Comparison of ENCODE assay signal across 2 cellular contexts in the genomic region with DNA sequence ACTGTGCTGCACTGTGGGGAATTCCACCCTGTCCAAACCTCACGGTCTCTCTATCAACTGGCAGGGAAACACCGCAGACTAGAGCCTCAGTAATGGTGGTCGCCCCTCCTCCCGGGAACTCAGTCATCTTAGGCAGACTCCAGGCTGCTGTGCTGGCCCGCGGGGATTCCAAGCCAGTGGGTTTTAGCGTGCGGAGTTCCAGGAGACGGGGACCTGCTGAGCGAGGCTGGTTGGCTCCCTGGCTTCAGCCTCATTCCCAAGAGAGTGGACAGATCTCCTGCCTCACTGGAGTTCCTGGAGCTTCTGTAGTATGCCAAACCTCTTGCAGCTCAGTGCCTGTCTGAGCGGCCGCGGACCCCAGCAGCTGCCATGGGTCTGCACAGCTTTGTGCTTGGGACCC.
TF ChIP-seq lines count a peak whose summit lies in the region.

No MANE protein-coding gene starts in this region.

TF ChIP-seq in IMR-90, 13 proteins besides CTCF, POLR2A, EP300 and RAD21:
- TF ChIP-seq SMC3 (IDR thresholded peaks at IDR 0.05; ENCODE audit: low read depth, low read length) = no peak
- no peak for TF ChIP-seq MAFK (IDR thresholded peaks at IDR 0.05; ENCODE audit: low read depth, low read length)
- no peak for TF ChIP-seq MXI1 (IDR thresholded peaks at IDR 0.05; ENCODE audit: borderline replicate concordance, low read depth, low read length)
- TF ChIP-seq CEBPB (IDR thresholded peaks at IDR 0.05; ENCODE audit: low read depth, low read length) = no peak

TF ChIP-seq in GM12878, 131 proteins besides CTCF, POLR2A, EP300 and RAD21:
- TF ChIP-seq BHLHE40 (IDR thresholded peaks at IDR 0.05; ENCODE audit: borderline replicate concordance in 1 of 2, low read depth in 2 of 2, low read length in 1 of 2) = no peak
- TF ChIP-seq MTA2 (IDR thresholded peaks at IDR 0.05; ENCODE audit: low read depth) = no peak
- TF ChIP-seq, protein P1, sequence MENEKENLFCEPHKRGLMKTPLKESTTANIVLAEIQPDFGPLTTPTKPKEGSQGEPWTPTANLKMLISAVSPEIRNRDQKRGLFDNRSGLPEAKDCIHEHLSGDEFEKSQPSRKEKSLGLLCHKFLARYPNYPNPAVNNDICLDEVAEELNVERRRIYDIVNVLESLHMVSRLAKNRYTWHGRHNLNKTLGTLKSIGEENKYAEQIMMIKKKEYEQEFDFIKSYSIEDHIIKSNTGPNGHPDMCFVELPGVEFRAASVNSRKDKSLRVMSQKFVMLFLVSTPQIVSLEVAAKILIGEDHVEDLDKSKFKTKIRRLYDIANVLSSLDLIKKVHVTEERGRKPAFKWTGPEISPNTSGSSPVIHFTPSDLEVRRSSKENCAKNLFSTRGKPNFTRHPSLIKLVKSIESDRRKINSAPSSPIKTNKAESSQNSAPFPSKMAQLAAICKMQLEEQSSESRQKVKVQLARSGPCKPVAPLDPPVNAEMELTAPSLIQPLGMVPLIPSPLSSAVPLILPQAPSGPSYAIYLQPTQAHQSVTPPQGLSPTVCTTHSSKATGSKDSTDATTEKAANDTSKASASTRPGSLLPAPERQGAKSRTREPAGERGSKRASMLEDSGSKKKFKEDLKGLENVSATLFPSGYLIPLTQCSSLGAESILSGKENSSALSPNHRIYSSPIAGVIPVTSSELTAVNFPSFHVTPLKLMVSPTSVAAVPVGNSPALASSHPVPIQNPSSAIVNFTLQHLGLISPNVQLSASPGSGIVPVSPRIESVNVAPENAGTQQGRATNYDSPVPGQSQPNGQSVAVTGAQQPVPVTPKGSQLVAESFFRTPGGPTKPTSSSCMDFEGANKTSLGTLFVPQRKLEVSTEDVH (IDR thresholded peaks at IDR 0.05; ENCODE audit: low read depth, partially characterized antibody) = no peak
- TF ChIP-seq, protein P2, sequence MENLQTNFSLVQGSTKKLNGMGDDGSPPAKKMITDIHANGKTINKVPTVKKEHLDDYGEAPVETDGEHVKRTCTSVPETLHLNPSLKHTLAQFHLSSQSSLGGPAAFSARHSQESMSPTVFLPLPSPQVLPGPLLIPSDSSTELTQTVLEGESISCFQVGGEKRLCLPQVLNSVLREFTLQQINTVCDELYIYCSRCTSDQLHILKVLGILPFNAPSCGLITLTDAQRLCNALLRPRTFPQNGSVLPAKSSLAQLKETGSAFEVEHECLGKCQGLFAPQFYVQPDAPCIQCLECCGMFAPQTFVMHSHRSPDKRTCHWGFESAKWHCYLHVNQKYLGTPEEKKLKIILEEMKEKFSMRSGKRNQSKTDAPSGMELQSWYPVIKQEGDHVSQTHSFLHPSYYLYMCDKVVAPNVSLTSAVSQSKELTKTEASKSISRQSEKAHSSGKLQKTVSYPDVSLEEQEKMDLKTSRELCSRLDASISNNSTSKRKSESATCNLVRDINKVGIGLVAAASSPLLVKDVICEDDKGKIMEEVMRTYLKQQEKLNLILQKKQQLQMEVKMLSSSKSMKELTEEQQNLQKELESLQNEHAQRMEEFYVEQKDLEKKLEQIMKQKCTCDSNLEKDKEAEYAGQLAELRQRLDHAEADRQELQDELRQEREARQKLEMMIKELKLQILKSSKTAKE (IDR thresholded peaks at IDR 0.05; ENCODE audit: low read depth, poor library complexity, severe bottlenecking) = no peak
- TF ChIP-seq SMAD1 (IDR thresholded peaks at IDR 0.05; ENCODE audit: low read depth, partially characterized antibody) = no peak
- TF ChIP-seq, protein P3, sequence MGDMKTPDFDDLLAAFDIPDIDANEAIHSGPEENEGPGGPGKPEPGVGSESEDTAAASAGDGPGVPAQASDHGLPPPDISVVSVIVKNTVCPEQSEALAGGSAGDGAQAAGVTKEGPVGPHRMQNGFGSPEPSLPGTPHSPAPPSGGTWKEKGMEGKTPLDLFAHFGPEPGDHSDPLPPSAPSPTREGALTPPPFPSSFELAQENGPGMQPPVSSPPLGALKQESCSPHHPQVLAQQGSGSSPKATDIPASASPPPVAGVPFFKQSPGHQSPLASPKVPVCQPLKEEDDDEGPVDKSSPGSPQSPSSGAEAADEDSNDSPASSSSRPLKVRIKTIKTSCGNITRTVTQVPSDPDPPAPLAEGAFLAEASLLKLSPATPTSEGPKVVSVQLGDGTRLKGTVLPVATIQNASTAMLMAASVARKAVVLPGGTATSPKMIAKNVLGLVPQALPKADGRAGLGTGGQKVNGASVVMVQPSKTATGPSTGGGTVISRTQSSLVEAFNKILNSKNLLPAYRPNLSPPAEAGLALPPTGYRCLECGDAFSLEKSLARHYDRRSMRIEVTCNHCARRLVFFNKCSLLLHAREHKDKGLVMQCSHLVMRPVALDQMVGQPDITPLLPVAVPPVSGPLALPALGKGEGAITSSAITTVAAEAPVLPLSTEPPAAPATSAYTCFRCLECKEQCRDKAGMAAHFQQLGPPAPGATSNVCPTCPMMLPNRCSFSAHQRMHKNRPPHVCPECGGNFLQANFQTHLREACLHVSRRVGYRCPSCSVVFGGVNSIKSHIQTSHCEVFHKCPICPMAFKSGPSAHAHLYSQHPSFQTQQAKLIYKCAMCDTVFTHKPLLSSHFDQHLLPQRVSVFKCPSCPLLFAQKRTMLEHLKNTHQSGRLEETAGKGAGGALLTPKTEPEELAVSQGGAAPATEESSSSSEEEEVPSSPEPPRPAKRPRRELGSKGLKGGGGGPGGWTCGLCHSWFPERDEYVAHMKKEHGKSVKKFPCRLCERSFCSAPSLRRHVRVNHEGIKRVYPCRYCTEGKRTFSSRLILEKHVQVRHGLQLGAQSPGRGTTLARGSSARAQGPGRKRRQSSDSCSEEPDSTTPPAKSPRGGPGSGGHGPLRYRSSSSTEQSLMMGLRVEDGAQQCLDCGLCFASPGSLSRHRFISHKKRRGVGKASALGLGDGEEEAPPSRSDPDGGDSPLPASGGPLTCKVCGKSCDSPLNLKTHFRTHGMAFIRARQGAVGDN (IDR thresholded peaks at IDR 0.05) = no peak
- TF ChIP-seq, protein P4, sequence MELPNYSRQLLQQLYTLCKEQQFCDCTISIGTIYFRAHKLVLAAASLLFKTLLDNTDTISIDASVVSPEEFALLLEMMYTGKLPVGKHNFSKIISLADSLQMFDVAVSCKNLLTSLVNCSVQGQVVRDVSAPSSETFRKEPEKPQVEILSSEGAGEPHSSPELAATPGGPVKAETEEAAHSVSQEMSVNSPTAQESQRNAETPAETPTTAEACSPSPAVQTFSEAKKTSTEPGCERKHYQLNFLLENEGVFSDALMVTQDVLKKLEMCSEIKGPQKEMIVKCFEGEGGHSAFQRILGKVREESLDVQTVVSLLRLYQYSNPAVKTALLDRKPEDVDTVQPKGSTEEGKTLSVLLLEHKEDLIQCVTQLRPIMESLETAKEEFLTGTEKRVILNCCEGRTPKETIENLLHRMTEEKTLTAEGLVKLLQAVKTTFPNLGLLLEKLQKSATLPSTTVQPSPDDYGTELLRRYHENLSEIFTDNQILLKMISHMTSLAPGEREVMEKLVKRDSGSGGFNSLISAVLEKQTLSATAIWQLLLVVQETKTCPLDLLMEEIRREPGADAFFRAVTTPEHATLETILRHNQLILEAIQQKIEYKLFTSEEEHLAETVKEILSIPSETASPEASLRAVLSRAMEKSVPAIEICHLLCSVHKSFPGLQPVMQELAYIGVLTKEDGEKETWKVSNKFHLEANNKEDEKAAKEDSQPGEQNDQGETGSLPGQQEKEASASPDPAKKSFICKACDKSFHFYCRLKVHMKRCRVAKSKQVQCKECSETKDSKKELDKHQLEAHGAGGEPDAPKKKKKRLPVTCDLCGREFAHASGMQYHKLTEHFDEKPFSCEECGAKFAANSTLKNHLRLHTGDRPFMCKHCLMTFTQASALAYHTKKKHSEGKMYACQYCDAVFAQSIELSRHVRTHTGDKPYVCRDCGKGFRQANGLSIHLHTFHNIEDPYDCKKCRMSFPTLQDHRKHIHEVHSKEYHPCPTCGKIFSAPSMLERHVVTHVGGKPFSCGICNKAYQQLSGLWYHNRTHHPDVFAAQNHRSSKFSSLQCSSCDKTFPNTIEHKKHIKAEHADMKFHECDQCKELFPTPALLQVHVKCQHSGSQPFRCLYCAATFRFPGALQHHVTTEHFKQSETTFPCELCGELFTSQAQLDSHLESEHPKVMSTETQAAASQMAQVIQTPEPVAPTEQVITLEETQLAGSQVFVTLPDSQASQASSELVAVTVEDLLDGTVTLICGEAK (IDR thresholded peaks at IDR 0.05; ENCODE audit: borderline replicate concordance) = no peak
- no peak for TF ChIP-seq ASH2L (IDR thresholded peaks at IDR 0.05; ENCODE audit: borderline replicate concordance, low read depth)
- no peak for TF ChIP-seq YBX1 (IDR thresholded peaks at IDR 0.05)
- no peak for TF ChIP-seq PML (IDR thresholded peaks at IDR 0.05; ENCODE audit: low read length)
- no peak for TF ChIP-seq GATAD2B (conservative IDR thresholded peaks at IDR 0.05; ENCODE audit: low read depth)
- TF ChIP-seq BACH1 (IDR thresholded peaks at IDR 0.05; ENCODE audit: borderline replicate concordance) = no peak
- no peak for TF ChIP-seq ZZZ3 (IDR thresholded peaks at IDR 0.05; ENCODE audit: control insufficient read depth, insufficient read length, low read depth)
- TF ChIP-seq, protein P5, sequence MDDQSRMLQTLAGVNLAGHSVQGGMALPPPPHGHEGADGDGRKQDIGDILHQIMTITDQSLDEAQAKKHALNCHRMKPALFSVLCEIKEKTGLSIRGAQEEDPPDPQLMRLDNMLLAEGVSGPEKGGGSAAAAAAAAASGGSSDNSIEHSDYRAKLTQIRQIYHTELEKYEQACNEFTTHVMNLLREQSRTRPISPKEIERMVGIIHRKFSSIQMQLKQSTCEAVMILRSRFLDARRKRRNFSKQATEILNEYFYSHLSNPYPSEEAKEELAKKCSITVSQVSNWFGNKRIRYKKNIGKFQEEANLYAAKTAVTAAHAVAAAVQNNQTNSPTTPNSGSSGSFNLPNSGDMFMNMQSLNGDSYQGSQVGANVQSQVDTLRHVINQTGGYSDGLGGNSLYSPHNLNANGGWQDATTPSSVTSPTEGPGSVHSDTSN (IDR thresholded peaks at IDR 0.05; ENCODE audit: insufficient replicate concordance, low read depth, low read length) = no peak
- no peak for TF ChIP-seq SUZ12 (IDR thresholded peaks at IDR 0.05; ENCODE audit: unreplicated experiment)
- no peak for TF ChIP-seq NFXL1 (IDR thresholded peaks at IDR 0.05; ENCODE audit: borderline replicate concordance)
- TF ChIP-seq, protein P6, sequence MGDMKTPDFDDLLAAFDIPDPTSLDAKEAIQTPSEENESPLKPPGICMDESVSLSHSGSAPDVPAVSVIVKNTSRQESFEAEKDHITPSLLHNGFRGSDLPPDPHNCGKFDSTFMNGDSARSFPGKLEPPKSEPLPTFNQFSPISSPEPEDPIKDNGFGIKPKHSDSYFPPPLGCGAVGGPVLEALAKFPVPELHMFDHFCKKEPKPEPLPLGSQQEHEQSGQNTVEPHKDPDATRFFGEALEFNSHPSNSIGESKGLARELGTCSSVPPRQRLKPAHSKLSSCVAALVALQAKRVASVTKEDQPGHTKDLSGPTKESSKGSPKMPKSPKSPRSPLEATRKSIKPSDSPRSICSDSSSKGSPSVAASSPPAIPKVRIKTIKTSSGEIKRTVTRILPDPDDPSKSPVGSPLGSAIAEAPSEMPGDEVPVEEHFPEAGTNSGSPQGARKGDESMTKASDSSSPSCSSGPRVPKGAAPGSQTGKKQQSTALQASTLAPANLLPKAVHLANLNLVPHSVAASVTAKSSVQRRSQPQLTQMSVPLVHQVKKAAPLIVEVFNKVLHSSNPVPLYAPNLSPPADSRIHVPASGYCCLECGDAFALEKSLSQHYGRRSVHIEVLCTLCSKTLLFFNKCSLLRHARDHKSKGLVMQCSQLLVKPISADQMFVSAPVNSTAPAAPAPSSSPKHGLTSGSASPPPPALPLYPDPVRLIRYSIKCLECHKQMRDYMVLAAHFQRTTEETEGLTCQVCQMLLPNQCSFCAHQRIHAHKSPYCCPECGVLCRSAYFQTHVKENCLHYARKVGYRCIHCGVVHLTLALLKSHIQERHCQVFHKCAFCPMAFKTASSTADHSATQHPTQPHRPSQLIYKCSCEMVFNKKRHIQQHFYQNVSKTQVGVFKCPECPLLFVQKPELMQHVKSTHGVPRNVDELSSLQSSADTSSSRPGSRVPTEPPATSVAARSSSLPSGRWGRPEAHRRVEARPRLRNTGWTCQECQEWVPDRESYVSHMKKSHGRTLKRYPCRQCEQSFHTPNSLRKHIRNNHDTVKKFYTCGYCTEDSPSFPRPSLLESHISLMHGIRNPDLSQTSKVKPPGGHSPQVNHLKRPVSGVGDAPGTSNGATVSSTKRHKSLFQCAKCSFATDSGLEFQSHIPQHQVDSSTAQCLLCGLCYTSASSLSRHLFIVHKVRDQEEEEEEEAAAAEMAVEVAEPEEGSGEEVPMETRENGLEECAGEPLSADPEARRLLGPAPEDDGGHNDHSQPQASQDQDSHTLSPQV (IDR thresholded peaks at IDR 0.05) = no peak
- no peak for TF ChIP-seq MYC (IDR thresholded peaks at IDR 0.05; ENCODE audit: insufficient read depth, insufficient read length, insufficient replicate concordance, low read length, severe bottlenecking)
- no peak for TF ChIP-seq ZBED1 (IDR thresholded peaks at IDR 0.05; ENCODE audit: borderline replicate concordance)
